Comparison of ENCODE assay signal across 14 cellular contexts in the genomic region with DNA sequence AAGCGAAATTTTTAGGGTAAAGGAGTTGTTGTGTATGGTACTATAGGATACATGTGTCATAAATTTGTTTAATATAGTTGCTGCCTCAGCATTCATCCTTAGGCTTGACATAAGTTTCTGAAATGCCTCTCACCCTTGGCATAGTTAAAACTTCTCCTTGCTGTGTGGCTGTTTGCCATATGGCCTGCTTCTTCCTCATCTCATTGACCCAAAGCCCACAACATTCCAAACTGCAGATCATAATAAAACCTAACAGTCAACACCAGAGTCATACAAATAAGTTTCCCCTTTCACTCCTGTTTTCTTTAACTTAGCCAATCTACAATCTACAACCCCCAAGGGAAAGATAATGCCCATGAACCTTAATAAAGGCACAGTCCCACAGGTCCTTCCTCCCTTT.
DNase-seq lines count a peak whose midpoint lies in the region; ATAC-seq, FAIRE-seq and TF ChIP-seq lines count a peak whose summit lies in the region.
"Had no signal": no experiment of that assay in that cellular context is flagged by ENCODE, and none has a peak within 500 bp of the region (broad histone marks: within the 10 kb centered on the region; RNA-seq: fewer than 3 reads in every experiment).

No MANE protein-coding gene starts in this region.

- no peak overlapping the region for H2AFZ ChIP-seq in K562 (ENCODE audit: low read depth, low read length)

- intact Hi-C loops in left ventricle myocardium superior (cut with micrococcal nuclease) (no loop called here), K562 (cut with micrococcal nuclease) (no loop called here)

- no peaks in the 10 kb centered on the region for H3K4me1 ChIP-seq in right atrium auricular region
- no peaks in the 10 kb centered on the region for H3K4me1 ChIP-seq in K562 (replicated peaks in 1 of 2; ENCODE audit: control insufficient read depth in 2 of 2, insufficient read depth in 2 of 2, low read length in 2 of 2)
- peaks cover 7 to 27% (median 15%) of the 10 kb centered on the region in 5 donors for H3K4me1 ChIP-seq in subcutaneous abdominal adipose tissue (ENCODE audit: control insufficient read depth in 5 of 5, insufficient read depth in 5 of 5, low read length in 5 of 5)

- no peaks in the 10 kb centered on the region for H3K9me1 ChIP-seq in K562 (ENCODE audit: control insufficient read depth, insufficient read depth, low read length)

- no peaks in the 10 kb centered on the region for H3K9me3 ChIP-seq in right atrium auricular region
- no peaks in the 10 kb centered on the region for H3K9me3 ChIP-seq in K562 (replicated peaks; ENCODE audit: control insufficient read depth, insufficient read depth, low read depth, low read length)
- H3K9me3 ChIP-seq in subcutaneous abdominal adipose tissue (ENCODE audit: control insufficient read depth in 5 of 5, low read length in 5 of 5): peaks cover 0 to 7% (median 3%) of the 10 kb centered on the region in 5 donors

- no peak for TF ChIP-seq RAD21 in K562 (CRISPR knock-in tag; conservative IDR thresholded peaks at IDR 0.05 in 1 of 2, IDR thresholded peaks at IDR 0.05 in 1 of 2)

- H3K36me3 ChIP-seq in right atrium auricular region (no peaks in the 10 kb centered on the region), K562 (ENCODE audit: control insufficient read depth, insufficient read depth, low read length) (no peaks in the 10 kb centered on the region), subcutaneous abdominal adipose tissue (ENCODE audit: control insufficient read depth in 5 of 5, insufficient read depth in 5 of 5, low read length in 5 of 5) (peaks cover 0 to 3% (median 0%) of the 10 kb centered on the region in 5 donors)
- H3K36me3 ChIP-seq: left ventricle myocardium inferior had no signal

- ATAC-seq in left ventricle myocardium superior: peak; percentile 15
- no peak for ATAC-seq in K562

- H3K79me2 ChIP-seq in K562 (ENCODE audit: control insufficient read depth, insufficient read depth, low read length): no peaks in the 10 kb centered on the region

- BruUV-seq in K562 (replicated peaks; lab: Mats Ljungman, UMichigan): no TSS peak

- no peak overlapping the region for H3K4me2 ChIP-seq in K562 (ENCODE audit: insufficient read depth, low read length)

- H4K20me1 ChIP-seq in K562 (replicated peaks; ENCODE audit: control insufficient read depth, insufficient read depth, low read length): no peaks in the 10 kb centered on the region

- CTCF ChIA-PET in K562 (lab: Yijun Ruan, JAX; ENCODE audit: low intra/inter-chr PET ratio): no interaction called here

- TF ChIP-seq EP300 in K562 (IDR thresholded peaks at IDR 0.05; ENCODE audit: low read length): no peak

- H3K4me3 ChIP-seq in right atrium auricular region (no peak overlapping the region), K562 (no peak overlapping the region), subcutaneous abdominal adipose tissue (ENCODE audit: low read depth in 1 of 5, low read length in 5 of 5) (peak overlapping the region in 1 of 5 donors; percentile 29)
- H3K4me3 ChIP-seq: heart right ventricle, left ventricle myocardium inferior had no signal

- H3K27ac ChIP-seq in right atrium auricular region: no peak overlapping the region
- no peak overlapping the region for H3K27ac ChIP-seq in K562 (ENCODE audit: extremely low read depth, low read depth, low read length)
- H3K27ac ChIP-seq in subcutaneous abdominal adipose tissue (ENCODE audit: low read depth, low read length): peak overlapping the region; percentile 78
- H3K27ac ChIP-seq: left ventricle myocardium inferior had no signal

- WGBS in K562 (ENCODE audit: insufficient coverage, low coverage, missing lambda C conversion rate): 43% methylated on average over 1 of the region's 1 CpG

- no peak for TF ChIP-seq POLR2A in K562 (conservative IDR thresholded peaks at IDR 0.05)

- H3K9ac ChIP-seq in K562 (ENCODE audit: insufficient read depth in 1 of 2, low read depth in 2 of 2, low read length in 2 of 2) (no peak overlapping the region), subcutaneous abdominal adipose tissue (ENCODE audit: low read length in 5 of 5) (peak overlapping the region in 2 of 5 donors; percentile 6 to 37)

- no peak for FAIRE-seq in K562 (lab: Jason Lieb, UNC)
- FAIRE-seq: bronchial epithelial cell had no signal

- POLR2A ChIA-PET in K562 (lab: Yijun Ruan, JAX): no interaction called here

- H3K27me3 ChIP-seq in right atrium auricular region (no peaks in the 10 kb centered on the region), K562 (ENCODE audit: control insufficient read depth in 2 of 2, insufficient read depth in 2 of 2, low read length in 2 of 2) (no peaks in the 10 kb centered on the region), subcutaneous abdominal adipose tissue (ENCODE audit: control insufficient read depth in 5 of 5, insufficient read depth in 4 of 5, low read length in 5 of 5) (no peaks in the 10 kb centered on the region)
- H3K27me3 ChIP-seq: heart right ventricle had no signal

- in situ Hi-C loops in K562 (cut with MboI): no loop called here

- TF ChIP-seq CTCF in right atrium auricular region (IDR thresholded peaks at IDR 0.05): no peak
- TF ChIP-seq CTCF in K562 (IDR thresholded peaks at IDR 0.05 in 2 of 3, conservative IDR thresholded peaks at IDR 0.05 in 1 of 3; ENCODE audit: insufficient read depth in 2 of 3, low read depth in 1 of 3, low read length in 3 of 3): no peak

- DNase-seq in left ventricle myocardium superior: no peak
- no peak for DNase-seq in right atrium auricular region (ENCODE audit: low spot score)
- no peak for DNase-seq in K562 (ENCODE audit: extremely low read depth in 1 of 4, low spot score in 3 of 4)
- peak; percentile 15 for DNase-seq in kidney tubule cell (ENCODE audit: low spot score)
- no peak for DNase-seq in stimulated activated CD4-positive, alpha-beta T cell treated with anti-CD3 and anti-CD28 coated beads, Interleukin-2, amount 100 ng/mL, for 48 hours
- DNase-seq in stimulated activated naive CD4-positive, alpha-beta T cell (lab: John Stamatoyannopoulos, UW): no peak
- DNase-seq in NCI-H146 treated with DMSO at 0.1 percent for 48 hours (lab: John Stamatoyannopoulos, UW; ENCODE audit: unreplicated experiment): no peak
- DNase-seq: activated gamma-delta T cell, endodermal cell, heart right ventricle, left ventricle myocardium inferior, MM.1S had no signal

TF ChIP-seq in K562, 482 proteins besides CTCF, POLR2A, EP300 and RAD21:
- TF ChIP-seq POLR2H (tag; IDR thresholded peaks at IDR 0.05; ENCODE audit: low read depth): no peak
- peak; percentile 41; the same call in 1 of the 2 replicates for TF ChIP-seq ZNF316 (IDR thresholded peaks at IDR 0.05)
- no peak for TF ChIP-seq RCOR1 (IDR thresholded peaks at IDR 0.05; ENCODE audit: borderline replicate concordance in 1 of 2, low read depth in 2 of 2, low read length in 2 of 2)
- no peak for TF ChIP-seq HIVEP1 (CRISPR knock-in tag; IDR thresholded peaks at IDR 0.05)
- TF ChIP-seq GATA2 (CRISPR knock-in tag; IDR thresholded peaks at IDR 0.05): no peak
